Comparison of ENCODE assay signal across 17 cellular contexts in genomic region chr3:111609700-111610099, GRCh38. TPM values are rescaled to one million over a fixed set of nuclear protein-coding genes. Genes with fewer than 3 reads are reported as not detected.
DNase-seq lines count a peak whose midpoint lies in the region; ATAC-seq and TF ChIP-seq lines count a peak whose summit lies in the region.
"Had no signal": no experiment of that assay in that cellular context is flagged by ENCODE, and none has a peak within 500 bp of the region (broad histone marks: within the 10 kb centered on the region; RNA-seq: fewer than 3 reads in every experiment).

No MANE protein-coding gene starts in this region.

- BruUV-seq in HCT116 (replicated peaks; lab: Mats Ljungman, UMichigan) = no TSS peak

- H3K27me3 ChIP-seq in HCT116 (ENCODE audit: insufficient read depth, low read length) = no peaks in the 10 kb centered on the region
- H3K27me3 ChIP-seq: adrenal gland, SJSA1 had no signal

- H3K9me3 Mint-ChIP-seq in activated CD4-positive, alpha-beta T cell treated with anti-CD3 and anti-CD28 coated beads for 36 hours (ENCODE audit: low read depth) = peaks cover 4% of the 10 kb centered on the region
- no peaks in the 10 kb centered on the region for H3K9me3 Mint-ChIP-seq in activated T-helper 2 cell treated with anti-CD3 and anti-CD28 coated beads, Interferon-gamma antibody, Interleukin-2, Interleukin-4, amounts not matched to agents 10 μg/mL and 5 μg/mL and 100 μg/mL, durations not matched to agents 14 hours and 24 hours and 36 hours
- peaks cover 7% of the 10 kb centered on the region for H3K9me3 Mint-ChIP-seq in natural killer cell treated with Interleukin-12 subunit alpha and Interleukin-12 subunit beta and Interleukin-15 and Interleukin-18, amount 100 ng/mL, for 72 hours
- no peaks in the 10 kb centered on the region for H3K9me3 Mint-ChIP-seq in mesothelial cell of epicardium
- H3K9me3 Mint-ChIP-seq: memory B cell had no signal

- H2AFZ ChIP-seq in HCT116 (ENCODE audit: low read depth, low read length, poor library complexity, severe bottlenecking) = no peak overlapping the region

- H3K9me2 ChIP-seq in HCT116 (ENCODE audit: insufficient read depth) = no peaks in the 10 kb centered on the region

- no peak for DNase-seq in activated CD4-positive, alpha-beta T cell treated with anti-CD3 and anti-CD28 coated beads for 36 hours
- no peak for DNase-seq in activated CD4-positive, alpha-beta T cell treated with anti-CD3 and anti-CD28 coated beads for 4 hours
- DNase-seq in HCT116 (ENCODE audit: low read depth, low spot score) (no peak), mesothelial cell of epicardium (ENCODE audit: low spot score in 2 of 2, unreplicated experiment in 2 of 2) (no peak), EL (no peak), NCI-H187 (lab: John Stamatoyannopoulos, UW) (no peak)
- DNase-seq in activated T-helper 2 cell treated with anti-CD3 and anti-CD28 coated beads, Interferon-gamma antibody, Interleukin-2, Interleukin-4, amounts not matched to agents 10 μg/mL and 5 μg/mL and 100 μg/mL, durations not matched to agents 14 hours and 24 hours and 36 hours (ENCODE audit: low spot score) = no peak
- DNase-seq in natural killer cell treated with Interleukin-12 subunit alpha and Interleukin-12 subunit beta and Interleukin-15 and Interleukin-18, amount 100 ng/mL, for 72 hours (ENCODE audit: low spot score) = no peak
- DNase-seq: activated CD8-positive, alpha-beta memory T cell treated with anti-CD3 and anti-CD28 coated beads for 24 hours; adrenal gland; NCI-H446; stimulated activated CD4-positive, alpha-beta T cell treated with anti-CD3 and anti-CD28 coated beads, Interleukin-1b, Interleukin-23, amount 100 ng/mL, for 48 hours; trophoblast cell had no signal

- peak overlapping the region; percentile 62 for H3K4me3 Mint-ChIP-seq in activated CD4-positive, alpha-beta T cell treated with anti-CD3 and anti-CD28 coated beads for 36 hours
- no peak overlapping the region for H3K4me3 Mint-ChIP-seq in activated T-helper 2 cell treated with anti-CD3 and anti-CD28 coated beads, Interferon-gamma antibody, Interleukin-2, Interleukin-4, amounts not matched to agents 10 μg/mL and 5 μg/mL and 100 μg/mL, durations not matched to agents 14 hours and 24 hours and 36 hours (ENCODE audit: low read depth)
- peak overlapping the region; percentile 78 for H3K4me3 Mint-ChIP-seq in natural killer cell treated with Interleukin-12 subunit alpha and Interleukin-12 subunit beta and Interleukin-15 and Interleukin-18, amount 100 ng/mL, for 72 hours
- H3K4me3 Mint-ChIP-seq in mesothelial cell of epicardium = no peak overlapping the region

- CTCF ChIA-PET in activated CD4-positive, alpha-beta T cell treated with anti-CD3 and anti-CD28 coated beads for 36 hours (lab: Charles Lee) = interaction anchor here (1.0 to 1.7 kb wide), 10 partner anchors 10 to 151 kb away, joined by 3 to 13 read pairs (median 4); partner anchors contain the start of genes CD96 and ZBED2
- CTCF ChIA-PET in HCT116 (lab: Charles Lee) = no interaction called here

- no peaks in the 10 kb centered on the region for H3K9me3 ChIP-seq in HCT116 (ENCODE audit: control insufficient read depth in 1 of 2, insufficient read depth in 1 of 2, low read depth in 1 of 2, low read length in 2 of 2)
- H3K9me3 ChIP-seq: adrenal gland, HAP-1, SJSA1 had no signal

- peaks cover 55% of the 10 kb centered on the region for H3K36me3 Mint-ChIP-seq in activated CD4-positive, alpha-beta T cell treated with anti-CD3 and anti-CD28 coated beads for 36 hours (ENCODE audit: low read depth)
- peaks cover 88% of the 10 kb centered on the region for H3K36me3 Mint-ChIP-seq in activated T-helper 2 cell treated with anti-CD3 and anti-CD28 coated beads, Interferon-gamma antibody, Interleukin-2, Interleukin-4, amounts not matched to agents 10 μg/mL and 5 μg/mL and 100 μg/mL, durations not matched to agents 14 hours and 24 hours and 36 hours (ENCODE audit: low read depth)
- H3K36me3 Mint-ChIP-seq in natural killer cell treated with Interleukin-12 subunit alpha and Interleukin-12 subunit beta and Interleukin-15 and Interleukin-18, amount 100 ng/mL, for 72 hours = peaks cover 65% of the 10 kb centered on the region
- H3K36me3 Mint-ChIP-seq in mesothelial cell of epicardium = no peaks in the 10 kb centered on the region
- H3K36me3 Mint-ChIP-seq: memory B cell had no signal

- peaks cover 98% of the 10 kb centered on the region for H3K4me1 Mint-ChIP-seq in activated CD4-positive, alpha-beta T cell treated with anti-CD3 and anti-CD28 coated beads for 36 hours
- H3K4me1 Mint-ChIP-seq in activated T-helper 2 cell treated with anti-CD3 and anti-CD28 coated beads, Interferon-gamma antibody, Interleukin-2, Interleukin-4, amounts not matched to agents 10 μg/mL and 5 μg/mL and 100 μg/mL, durations not matched to agents 14 hours and 24 hours and 36 hours (ENCODE audit: low read depth) = peaks cover 93% of the 10 kb centered on the region
- H3K4me1 Mint-ChIP-seq in natural killer cell treated with Interleukin-12 subunit alpha and Interleukin-12 subunit beta and Interleukin-15 and Interleukin-18, amount 100 ng/mL, for 72 hours (ENCODE audit: low read depth in 2 of 2) = peaks cover 68 to 95% of the 10 kb centered on the region in 2 donors
- peaks cover 12% of the 10 kb centered on the region for H3K4me1 Mint-ChIP-seq in mesothelial cell of epicardium

- no peaks in the 10 kb centered on the region for H3K36me3 ChIP-seq in HCT116 (ENCODE audit: control insufficient read depth in 1 of 2, insufficient read depth in 2 of 2, low read length in 2 of 2)
- H3K36me3 ChIP-seq: adrenal gland, HAP-1, SJSA1 had no signal

- no peak for TF ChIP-seq RAD21 in HCT116 (IDR thresholded peaks at IDR 0.05; ENCODE audit: low read depth)

- TF ChIP-seq CTCF in HCT116 (IDR thresholded peaks at IDR 0.05 in 2 of 3, conservative IDR thresholded peaks at IDR 0.05 in 1 of 3; ENCODE audit: borderline replicate concordance in 1 of 3, insufficient read depth in 1 of 3, low read depth in 2 of 3, low read length in 2 of 3) (no peak), mesothelial cell of epicardium (IDR thresholded peaks at IDR 0.05; ENCODE audit: unreplicated experiment) (no peak)

- no peak for ATAC-seq in activated CD4-positive, alpha-beta T cell treated with anti-CD3 and anti-CD28 coated beads for 36 hours
- no peak for ATAC-seq in HCT116
- no peak for ATAC-seq in natural killer cell treated with Interleukin-12 subunit alpha and Interleukin-12 subunit beta and Interleukin-15 and Interleukin-18, amount 100 ng/mL, for 72 hours

- no peaks in the 10 kb centered on the region for H3K27me3 Mint-ChIP-seq in activated CD4-positive, alpha-beta T cell treated with anti-CD3 and anti-CD28 coated beads for 36 hours
- H3K27me3 Mint-ChIP-seq in activated T-helper 2 cell treated with anti-CD3 and anti-CD28 coated beads, Interferon-gamma antibody, Interleukin-2, Interleukin-4, amounts not matched to agents 10 μg/mL and 5 μg/mL and 100 μg/mL, durations not matched to agents 14 hours and 24 hours and 36 hours (ENCODE audit: low read depth) = no peaks in the 10 kb centered on the region
- no peaks in the 10 kb centered on the region for H3K27me3 Mint-ChIP-seq in natural killer cell treated with Interleukin-12 subunit alpha and Interleukin-12 subunit beta and Interleukin-15 and Interleukin-18, amount 100 ng/mL, for 72 hours
- no peaks in the 10 kb centered on the region for H3K27me3 Mint-ChIP-seq in mesothelial cell of epicardium (ENCODE audit: low read depth)

- H3K4me3 ChIP-seq in HCT116 (replicated peaks in 1 of 2; ENCODE audit: low read depth in 1 of 2, low read length in 2 of 2) = no peak overlapping the region
- H3K4me3 ChIP-seq: adrenal gland, HAP-1, SJSA1 had no signal

- H3K4me2 ChIP-seq in HCT116 (ENCODE audit: low read length) = peak overlapping the region; percentile 46

- TF ChIP-seq POLR2A in HCT116 (IDR thresholded peaks at IDR 0.05; ENCODE audit: borderline replicate concordance, extremely low read depth, insufficient read depth, insufficient read length) = no peak

- H3K27ac Mint-ChIP-seq in activated CD4-positive, alpha-beta T cell treated with anti-CD3 and anti-CD28 coated beads for 36 hours = peak overlapping the region; percentile 98
- peak overlapping the region; percentile 98 for H3K27ac Mint-ChIP-seq in activated T-helper 2 cell treated with anti-CD3 and anti-CD28 coated beads, Interferon-gamma antibody, Interleukin-2, Interleukin-4, amounts not matched to agents 10 μg/mL and 5 μg/mL and 100 μg/mL, durations not matched to agents 14 hours and 24 hours and 36 hours
- peak overlapping the region; percentile 93 to 96 for H3K27ac Mint-ChIP-seq in natural killer cell treated with Interleukin-12 subunit alpha and Interleukin-12 subunit beta and Interleukin-15 and Interleukin-18, amount 100 ng/mL, for 72 hours
- no peak overlapping the region for H3K27ac Mint-ChIP-seq in mesothelial cell of epicardium

- peak overlapping the region; percentile 55 for H3K27ac ChIP-seq in HCT116 (ENCODE audit: low read depth, low read length)
- H3K27ac ChIP-seq: adrenal gland, SJSA1 had no signal

- no peaks in the 10 kb centered on the region for H4K20me1 ChIP-seq in HCT116 (ENCODE audit: insufficient read depth)

- RAD21 ChIA-PET in HCT116 (lab: Charles Lee; ENCODE audit: low non-redundant PET in 1 of 2, low total read pairs in 2 of 2, uncharacterized antibody in 2 of 2, unreplicated experiment in 2 of 2) = no interaction called here

- no peaks in the 10 kb centered on the region for H3K79me2 ChIP-seq in HCT116 (ENCODE audit: insufficient read depth, low read length)

- intact Hi-C loops in activated CD4-positive, alpha-beta T cell treated with anti-CD3 and anti-CD28 coated beads for 36 hours (cut with DNase I, micrococcal nuclease) = loop anchor here (1.0 to 5.0 kb wide), 9 partner anchors 14 to 1802 kb away; partner anchors contain the start of genes ZBED2 (in 2 of the 2), ABHD10 (in 1 of the 2), ATG3 (in 1 of the 2) and CD96 (in 1 of the 2)
- intact Hi-C loops in HCT116 (cut with micrococcal nuclease) = no loop called here
- intact Hi-C loops in activated T-helper 2 cell treated with anti-CD3 and anti-CD28 coated beads, Interferon-gamma antibody, Interleukin-2, Interleukin-4, amounts not matched to agents 10 μg/mL and 5 μg/mL and 100 μg/mL, durations not matched to agents 14 hours and 24 hours and 36 hours (cut with micrococcal nuclease) = loop anchor here (2.0 to 10.0 kb wide), 4 partner anchors 13 to 888 kb away; partner anchors contain the start of gene BTLA

- peaks cover 6 to 67% of the 10 kb centered on the region in 2 experiments for H3K4me1 ChIP-seq in HCT116 (ENCODE audit: control insufficient read depth in 1 of 2, insufficient read depth in 2 of 2, low read length in 2 of 2)
- H3K4me1 ChIP-seq: adrenal gland, HAP-1 had no signal

- POLR2A ChIA-PET in activated CD4-positive, alpha-beta T cell treated with anti-CD3 and anti-CD28 coated beads for 36 hours (lab: Charles Lee) = interaction anchor here (0.6 to 2.1 kb wide), 4 partner anchors 15 to 152 kb away, joined by 4 to 12 read pairs (median 8); partner anchors contain the start of gene ZBED2
- POLR2A ChIA-PET in HCT116 (lab: Charles Lee) = no interaction called here

- H3K9ac ChIP-seq in HCT116 (ENCODE audit: low read length) = peak overlapping the region; percentile 46

RNA-seq across cellular contexts. Expression of gene ZBED2, which starts 14.6 kb away (rescaled TPM):
- 100 to 1,000 TPM; 313 to 418 TPM for total RNA-seq in activated CD4-positive, alpha-beta T cell treated with anti-CD3 and anti-CD28 coated beads for 36 hours
- 16.1 TPM for total RNA-seq in HCT116 (2021; ENCODE audit: unreplicated experiment)
- 3.9 and 5.6 TPM in 2 replicates for polyA plus RNA-seq in HCT116 (2012)
- 543 and 546 TPM in 2 replicates for total RNA-seq in activated T-helper 2 cell treated with anti-CD3 and anti-CD28 coated beads, Interferon-gamma antibody, Interleukin-2, Interleukin-4, amounts not matched to agents 10 μg/mL and 5 μg/mL and 100 μg/mL, durations not matched to agents 14 hours and 24 hours and 36 hours
- total RNA-seq in natural killer cell treated with Interleukin-12 subunit alpha and Interleukin-12 subunit beta and Interleukin-15 and Interleukin-18, amount 100 ng/mL, for 72 hours = 10 to 100 TPM in 1 of 2 donors, 1 to 10 TPM in 1; 5.7 to 70.2 TPM
- not detected in 3 replicates for total RNA-seq in mesothelial cell of epicardium
- total RNA-seq: chondrocyte, SJSA1 had no signal
- polyA plus RNA-seq: adrenal gland had no signal

Comparison
In these comparisons a context has a peak if more than half of its experiments do, and no peak if none do; other contexts are left out.
1. H3K4me3 Mint-ChIP-seq: peak in activated CD4-positive, alpha-beta T cell treated with anti-CD3 and anti-CD28 coated beads for 36 hours (single experiment) and natural killer cell treated with Interleukin-12 subunit alpha and Interleukin-12 subunit beta and Interleukin-15 and Interleukin-18, amount 100 ng/mL, for 72 hours (single experiment); none in activated T-helper 2 cell treated with anti-CD3 and anti-CD28 coated beads, Interferon-gamma antibody, Interleukin-2, Interleukin-4, amounts not matched to agents 10 μg/mL and 5 μg/mL and 100 μg/mL, durations not matched to agents 14 hours and 24 hours and 36 hours (single experiment) and mesothelial cell of epicardium (single experiment).